8 cellular contexts compared by ENCODE assay signal in genomic region chr12:100574262-100575074, GRCh38. TPM values are rescaled to one million over a fixed set of nuclear protein-coding genes. Genes with fewer than 3 reads are reported as not detected.
DNase-seq lines count a peak whose midpoint lies in the region; TF ChIP-seq lines count a peak whose summit lies in the region.

No MANE protein-coding gene starts in this region.

- TF ChIP-seq POLR2A in stomach (IDR thresholded peaks at IDR 0.05), result no peak

- H3K36me3 ChIP-seq in stomach, result no peaks in the 10 kb centered on the region

- H3K27ac ChIP-seq in stomach, result peak overlapping the region in 4 of 5 donors; percentile 59 to 83 (median 76)

- TF ChIP-seq CTCF in LNCaP clone FGC (IDR thresholded peaks at IDR 0.05; ENCODE audit: control insufficient read depth, extremely low read depth, insufficient read depth) (no peak), astrocyte of the spinal cord (IDR thresholded peaks at IDR 0.05; ENCODE audit: low read depth, low read length) (no peak), stomach (IDR thresholded peaks at IDR 0.05) (no peak)

- H3K27me3 ChIP-seq in stomach, result no peaks in the 10 kb centered on the region

- 9 to 13% (median 12%) methylated on average over 13 of the region's 13 CpGs for WGBS in stomach, 5 donors

- TF ChIP-seq EP300 in stomach (IDR thresholded peaks at IDR 0.05), result no peak

- H3K4me3 Mint-ChIP-seq in activated T-cell treated with anti-CD3 and anti-CD28 coated beads, Interleukin-2, amount 50 U/mL, for 24 hours, result peak overlapping the region; percentile 85

- no peaks in the 10 kb centered on the region for H3K36me3 Mint-ChIP-seq in activated T-cell treated with anti-CD3 and anti-CD28 coated beads, Interleukin-2, amount 50 U/mL, for 24 hours (ENCODE audit: low read depth)

- no peaks in the 10 kb centered on the region for H3K9me3 Mint-ChIP-seq in activated T-cell treated with anti-CD3 and anti-CD28 coated beads, Interleukin-2, amount 50 U/mL, for 24 hours

- in situ Hi-C loops in astrocyte of the spinal cord (cut with HindIII; ENCODE audit: low sequenced_read_pairs), result no loop called here

- H3K9me3 ChIP-seq in stomach, result no peaks in the 10 kb centered on the region

- intact Hi-C loops in stomach (cut with DNase I; ENCODE audit: low total_unique reads), result no loop called here

- peaks cover 10 to 21% (median 17%) of the 10 kb centered on the region in 4 donors for H3K4me1 ChIP-seq in stomach

- no peak for DNase-seq in activated T-cell treated with anti-CD3 and anti-CD28 coated beads, Interleukin-2, amount 50 U/mL, for 24 hours
- DNase-seq in activated T-cell treated with anti-CD3 and anti-CD28 coated beads for 4 hours (no peak), LNCaP clone FGC (ENCODE audit: low read depth) (no peak), astrocyte of the spinal cord (ENCODE audit: low read depth, low spot score) (no peak), islet precursor cell (peak; percentile 70), stomach (no peak), DMS153 treated with DMSO at 0.1 percent for 48 hours (lab: John Stamatoyannopoulos, UW; ENCODE audit: unreplicated experiment) (no peak)
- DNase-seq in activated CD4-positive, alpha-beta T cell treated with anti-CD3 and anti-CD28 coated beads for 1 hour, result no peak

- peak overlapping the region; percentile 75 for H3K4me3 ChIP-seq in LNCaP clone FGC (ENCODE audit: low read depth, low read length)
- peak overlapping the region; percentile 85 for H3K4me3 ChIP-seq in astrocyte of the spinal cord (ENCODE audit: low read depth, low read length)
- peak overlapping the region; percentile 62 to 77 (median 70) for H3K4me3 ChIP-seq in stomach

- H3K27me3 Mint-ChIP-seq in activated T-cell treated with anti-CD3 and anti-CD28 coated beads, Interleukin-2, amount 50 U/mL, for 24 hours, result peaks cover 37% of the 10 kb centered on the region

- no peak overlapping the region for H3K27ac Mint-ChIP-seq in activated T-cell treated with anti-CD3 and anti-CD28 coated beads, Interleukin-2, amount 50 U/mL, for 24 hours

- peaks cover 17% of the 10 kb centered on the region for H3K4me1 Mint-ChIP-seq in activated T-cell treated with anti-CD3 and anti-CD28 coated beads, Interleukin-2, amount 50 U/mL, for 24 hours (ENCODE audit: low read depth)

RNA-seq across cellular contexts. Expression of gene GAS2L3, which starts 1.0 kb away (rescaled TPM):
- total RNA-seq in stomach, result 10 to 100 TPM in 1 of 5 donors, 1 to 10 TPM in 3, not detected in 1; 1.8 to 29.7 (median 6.2) TPM
- polyA plus RNA-seq in stomach, result 1 to 10 TPM; 1.0 to 1.5 (median 1.1) TPM
